ENCODE assay signal across 12 cellular contexts in genomic region chr1:5267603-5268235, GRCh38.
"Had no signal": no experiment of that assay in that cellular context is flagged by ENCODE, and none has a peak within 500 bp of the region (broad histone marks: within the 10 kb centered on the region; RNA-seq: fewer than 3 reads in every experiment).

No MANE protein-coding gene starts in this region.

- H3K27me3 ChIP-seq: foreskin keratinocyte, thyroid gland had no signal

- H3K9ac ChIP-seq: parathyroid adenoma had no signal

- H3K4me1 ChIP-seq: foreskin keratinocyte, parathyroid adenoma, thyroid gland had no signal

- H3K36me3 ChIP-seq: thyroid gland had no signal

- H3K27ac ChIP-seq: foreskin keratinocyte, parathyroid adenoma, thyroid gland had no signal

- DNase-seq: activated B cell treated with CpG ODN at 0.5 μM for 24 hours; activated CD4-positive, alpha-beta T cell treated with anti-CD3 and anti-CD28 coated beads, Interleukin-2, amount 10 ng/mL, durations not matched to agents 24 days and 14 days; foreskin keratinocyte; glutamatergic neuron; hypothalamus; left colon; stimulated activated CD4-positive, alpha-beta T cell treated with anti-CD3 and anti-CD28 coated beads, Interleukin-2, amount 100 ng/mL, for 48 hours; thyroid gland had no signal

- H3K9me3 ChIP-seq: thyroid gland had no signal

- H3K4me3 ChIP-seq: lung, thyroid gland had no signal

- H2AFZ ChIP-seq: parathyroid adenoma had no signal

- ATAC-seq: activated naive CD4-positive, alpha-beta T cell treated with anti-CD3 and anti-CD28 coated beads, Interleukin-2, amount 50 U/mL, for 72 hours; foreskin keratinocyte; left colon; stimulated activated memory B cell treated with anti-CD40 and anti-IgM and Interleukin-4, amounts not matched to agents 10 μg/mL and 1 μg/mL and 100 μg/mL, for 72 hours had no signal
